ENCODE assay signal across 8 cellular contexts in genomic region chrX:151791961-151792360, GRCh38. TPM values are rescaled to one million over a fixed set of nuclear protein-coding genes. Genes with fewer than 3 reads are reported as not detected.
"Had no signal": no experiment of that assay in that cellular context is flagged by ENCODE, and none has a peak within 500 bp of the region (broad histone marks: within the 10 kb centered on the region; RNA-seq: fewer than 3 reads in every experiment).

No MANE protein-coding gene starts in this region.

- FAIRE-seq: G401.6, GM12878, GM12891, GM12892, GM18507, GM19239 had no signal

- H3K4me3 ChIP-seq: GM12878 had no signal

- DNase-seq: GDM1, GF-D8 had no signal

- ATAC-seq: GM12878 had no signal

RNA-seq across cellular contexts. Expression of gene CNGA2, which starts 57.4 kb away (rescaled TPM):
- total RNA-seq: GM12878 had no signal
- polyA plus RNA-seq: GM12878 had no signal
